In the genomic region with DNA sequence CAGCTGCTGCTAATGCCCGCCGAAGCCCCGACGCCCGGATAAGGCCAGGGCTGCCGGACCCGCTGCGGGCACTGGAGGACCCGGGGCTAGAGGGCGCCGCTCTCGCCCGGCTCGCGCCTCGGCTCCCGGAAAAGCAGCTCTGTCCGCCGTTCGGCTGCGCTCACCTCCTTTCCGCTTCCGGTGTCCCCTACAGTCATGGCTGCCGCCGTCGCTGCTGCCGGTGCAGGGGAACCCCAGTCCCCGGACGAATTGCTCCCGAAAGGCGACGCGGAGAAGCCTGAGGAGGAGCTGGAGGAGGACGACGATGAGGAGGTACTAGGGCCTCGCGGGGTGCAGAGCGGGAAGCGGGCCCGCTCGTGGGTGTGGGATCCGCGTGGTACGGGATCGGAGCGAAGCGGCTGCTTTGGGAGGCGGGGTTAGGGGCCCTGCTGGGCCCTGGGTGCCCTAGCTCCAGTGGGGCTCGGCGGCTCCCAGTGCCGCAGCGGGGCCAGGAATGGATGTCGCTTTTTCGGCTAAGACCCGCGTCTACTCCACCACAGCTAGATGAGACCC, we compare ENCODE assay signal across 8 cellular contexts. TPM values are rescaled to one million over a fixed set of nuclear protein-coding genes. Genes with fewer than 3 reads are reported as not detected.
DNase-seq lines count a peak whose midpoint lies in the region; ATAC-seq and TF ChIP-seq lines count a peak whose summit lies in the region.

TSS of gene TOMM22 (plus strand) at position 174 of the 552 bp plus-strand sequence. CDS start at position 196, 22 bp downstream.

- peak within 1 kb of the TSS; percentile 98 for H3K4me3 ChIP-seq in choroid plexus epithelial cell (ENCODE audit: low read depth, low read length)

- DNase-seq in AML-193 (lab: John Stamatoyannopoulos, UW) (peak; percentile 90 to 91), NCI-H460 (ENCODE audit: extremely low read depth, low read depth) (peak; percentile 49), choroid plexus epithelial cell (ENCODE audit: low read depth) (peak; percentile 87), kidney tubule cell (ENCODE audit: low spot score) (peak; percentile 90)
- DNase-seq in activated CD4-positive, alpha-beta T cell treated with anti-CD3 and anti-CD28 coated beads for 24 hours (ENCODE audit: low read depth in 2 of 2): peak; percentile 74 to 75
- DNase-seq in stimulated activated CD4-positive, alpha-beta T cell treated with anti-CD3 and anti-CD28 coated beads, Interleukin-1b, Interleukin-23, amount 100 ng/mL, for 4 hours (ENCODE audit: low read depth in 2 of 2): peak; percentile 63 to 75

- peak; percentile 52 for TF ChIP-seq CTCF in choroid plexus epithelial cell (conservative IDR thresholded peaks at IDR 0.05; ENCODE audit: low read depth, low read length)

- ATAC-seq in GM19025 (IDR thresholded peaks at IDR 0.05; ENCODE audit: low read depth, unreplicated experiment) (peak; percentile 96), HG03280 (IDR thresholded peaks at IDR 0.05; ENCODE audit: unreplicated experiment) (peak; percentile 97)

RNA-seq across cellular contexts. Expression of gene TOMM22, which starts in this region (rescaled TPM):
- 26.1 and 28.5 TPM in 2 replicates for total RNA-seq in NCI-H460 (2014; rRNA removed; shearing (Covaris generic))
- 47.3 and 73.4 TPM in 2 replicates for polyA plus RNA-seq in NCI-H460 (2014; cell fraction: nucleus; rRNA removed)

Comparison
In these comparisons a context has a peak if more than half of its experiments do, and no peak if none do; other contexts are left out.
1. Peak in every context shown above with its lines: DNase-seq, ATAC-seq and H3K4me3 ChIP-seq.